In the genomic region with DNA sequence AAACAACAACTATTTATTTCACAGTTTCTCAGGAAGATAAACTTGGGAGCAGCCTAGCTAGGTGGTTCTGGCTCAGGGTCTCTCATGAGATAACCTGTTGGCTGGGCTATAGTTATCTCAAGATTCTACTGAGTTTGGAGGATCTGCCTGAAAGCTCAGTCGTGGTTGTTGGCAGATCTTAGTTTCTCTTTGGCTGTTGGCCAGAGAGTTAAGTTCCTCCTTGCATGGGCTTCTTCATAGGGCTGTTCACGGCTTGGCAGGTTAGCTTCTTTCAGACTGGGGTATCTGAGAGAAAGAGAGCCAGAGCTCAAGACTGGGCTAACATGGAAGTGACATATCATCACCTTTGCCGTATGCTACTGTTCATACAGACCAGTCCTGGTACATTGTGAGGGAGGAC, we compare ENCODE assay signal across 12 cellular contexts. TPM values are rescaled to one million over a fixed set of nuclear protein-coding genes. Genes with fewer than 3 reads are reported as not detected.
DNase-seq lines count a peak whose midpoint lies in the region; ATAC-seq and TF ChIP-seq lines count a peak whose summit lies in the region.
"Had no signal": no experiment of that assay in that cellular context is flagged by ENCODE, and none has a peak within 500 bp of the region (broad histone marks: within the 10 kb centered on the region; RNA-seq: fewer than 3 reads in every experiment).

No MANE protein-coding gene starts in this region.

- H3K36me3 ChIP-seq in A673 (ENCODE audit: insufficient read depth, low read length, poor library complexity, severe bottlenecking): peaks cover 37% of the 10 kb centered on the region

- BruUV-seq in A673 (replicated peaks; lab: Mats Ljungman, UMichigan): no TSS peak

- H3K27me3 ChIP-seq in A673 (replicated peaks; ENCODE audit: insufficient read depth, low read depth, low read length, poor library complexity): no peaks in the 10 kb centered on the region
- H3K27me3 ChIP-seq: adrenal gland had no signal

- H3K27ac ChIP-seq in A673 (ENCODE audit: low read depth, low read length, poor library complexity, severe bottlenecking): no peak overlapping the region
- H3K27ac ChIP-seq: adrenal gland had no signal

- no peaks in the 10 kb centered on the region for H3K4me1 ChIP-seq in A673 (ENCODE audit: insufficient read depth, low read length, poor library complexity, severe bottlenecking)

- H3K4me3 ChIP-seq in A673 (ENCODE audit: low read depth, low read length, poor library complexity, severe bottlenecking): no peak overlapping the region
- H3K4me3 ChIP-seq: adrenal gland had no signal

- intact Hi-C loops in A673 (cut with micrococcal nuclease; ENCODE audit: unreplicated experiment): no loop called here

- H3K9me3 Mint-ChIP-seq in WTC11: peaks cover 5% of the 10 kb centered on the region
- no peaks in the 10 kb centered on the region for H3K9me3 Mint-ChIP-seq in activated naive CD4-positive, alpha-beta T cell treated with anti-CD3 and anti-CD28 coated beads, Interleukin-2, amount 50 U/mL, for 72 hours
- H3K9me3 Mint-ChIP-seq: activated CD4-positive, alpha-beta memory T cell treated with anti-CD3 and anti-CD28 coated beads for 36 hours had no signal

- H3K27me3 Mint-ChIP-seq in WTC11 (ENCODE audit: low read depth): no peaks in the 10 kb centered on the region
- H3K27me3 Mint-ChIP-seq: activated CD4-positive, alpha-beta memory T cell treated with anti-CD3 and anti-CD28 coated beads for 36 hours had no signal

- peaks cover 26% of the 10 kb centered on the region for H3K36me3 Mint-ChIP-seq in WTC11
- peaks cover 9 to 28% of the 10 kb centered on the region in 2 donors for H3K36me3 Mint-ChIP-seq in activated naive CD4-positive, alpha-beta T cell treated with anti-CD3 and anti-CD28 coated beads, Interleukin-2, amount 50 U/mL, for 72 hours

- TF ChIP-seq CTCF in A673 (conservative IDR thresholded peaks at IDR 0.05; ENCODE audit: low read depth, low read length) (no peak), WTC11 (IDR thresholded peaks at IDR 0.05) (no peak)

- POLR2A ChIA-PET in A673 (lab: Charles Lee; ENCODE audit: low non-redundant PET): no interaction called here
- POLR2A ChIA-PET in WTC11 (lab: Charles Lee): no interaction called here

- no peaks in the 10 kb centered on the region for H3K9me3 ChIP-seq in A673 (ENCODE audit: low read depth, low read length, poor library complexity, severe bottlenecking)

- CTCF ChIA-PET in A673 (lab: Charles Lee): interaction anchor here (0.6 kb wide), 1 partner anchor 38 kb away, joined by 3 read pairs; no protein-coding TSS in a partner anchor
- CTCF ChIA-PET in WTC11 (lab: Charles Lee): interaction anchor here (1.3 kb wide), 1 partner anchor 29 kb away, joined by 4 read pairs; the partner anchor contains the start of gene SEC24B

- peak; percentile 80 for ATAC-seq in GM19023 (IDR thresholded peaks at IDR 0.05; ENCODE audit: unreplicated experiment)
- ATAC-seq in HG02938 (IDR thresholded peaks at IDR 0.05; ENCODE audit: unreplicated experiment): peak; percentile 75
- ATAC-seq in WTC11: no peak
- ATAC-seq in activated naive CD4-positive, alpha-beta T cell treated with anti-CD3 and anti-CD28 coated beads, Interleukin-2, amount 50 U/mL, for 72 hours: no peak

- peaks cover 20% of the 10 kb centered on the region for H3K4me1 Mint-ChIP-seq in WTC11

- no peak overlapping the region for H3K4me3 Mint-ChIP-seq in WTC11
- H3K4me3 Mint-ChIP-seq: activated CD4-positive, alpha-beta memory T cell treated with anti-CD3 and anti-CD28 coated beads for 36 hours; neural crest cell had no signal

- peak overlapping the region; percentile 39; the same call in 1 of the 2 replicates for H3K27ac Mint-ChIP-seq in WTC11
- peak overlapping the region in 1 of 2 donors; percentile 50 for H3K27ac Mint-ChIP-seq in activated naive CD4-positive, alpha-beta T cell treated with anti-CD3 and anti-CD28 coated beads, Interleukin-2, amount 50 U/mL, for 72 hours
- H3K27ac Mint-ChIP-seq: activated CD4-positive, alpha-beta memory T cell treated with anti-CD3 and anti-CD28 coated beads for 36 hours had no signal

- DNase-seq in A673 (ENCODE audit: low spot score) (peak; percentile 12), WTC11 (ENCODE audit: low spot score) (no peak), NCI-H345 treated with DMSO at 0.1 percent for 48 hours (lab: John Stamatoyannopoulos, UW; ENCODE audit: unreplicated experiment) (no peak)
- no peak for DNase-seq in activated naive CD4-positive, alpha-beta T cell treated with anti-CD3 and anti-CD28 coated beads, Interleukin-2, amount 50 U/mL, for 72 hours (ENCODE audit: low spot score in 2 of 2)
- DNase-seq in stimulated activated CD4-positive, alpha-beta T cell treated with anti-CD3 and anti-CD28 coated beads, Interleukin-4, amount 100 ng/mL, for 24 hours: no peak
- no peak for DNase-seq in activated effector memory CD4-positive, alpha-beta T cell treated with Interleukin-2 at 50 U/mL for 16 hours
- DNase-seq: activated CD4-positive, alpha-beta memory T cell treated with anti-CD3 and anti-CD28 coated beads for 36 hours; NCI-H345 had no signal

TF ChIP-seq in WTC11, 78 proteins besides CTCF, POLR2A, EP300 and RAD21:
- TF ChIP-seq PRRX2 (CRISPR knock-in tag; IDR thresholded peaks at IDR 0.05) (no peak), IRF2 (CRISPR knock-in tag; IDR thresholded peaks at IDR 0.05; ENCODE audit: borderline replicate concordance, low read depth) (no peak), ZNF263 (CRISPR knock-in tag; IDR thresholded peaks at IDR 0.05; ENCODE audit: low read depth) (no peak)
- TF ChIP-seq, protein P1, sequence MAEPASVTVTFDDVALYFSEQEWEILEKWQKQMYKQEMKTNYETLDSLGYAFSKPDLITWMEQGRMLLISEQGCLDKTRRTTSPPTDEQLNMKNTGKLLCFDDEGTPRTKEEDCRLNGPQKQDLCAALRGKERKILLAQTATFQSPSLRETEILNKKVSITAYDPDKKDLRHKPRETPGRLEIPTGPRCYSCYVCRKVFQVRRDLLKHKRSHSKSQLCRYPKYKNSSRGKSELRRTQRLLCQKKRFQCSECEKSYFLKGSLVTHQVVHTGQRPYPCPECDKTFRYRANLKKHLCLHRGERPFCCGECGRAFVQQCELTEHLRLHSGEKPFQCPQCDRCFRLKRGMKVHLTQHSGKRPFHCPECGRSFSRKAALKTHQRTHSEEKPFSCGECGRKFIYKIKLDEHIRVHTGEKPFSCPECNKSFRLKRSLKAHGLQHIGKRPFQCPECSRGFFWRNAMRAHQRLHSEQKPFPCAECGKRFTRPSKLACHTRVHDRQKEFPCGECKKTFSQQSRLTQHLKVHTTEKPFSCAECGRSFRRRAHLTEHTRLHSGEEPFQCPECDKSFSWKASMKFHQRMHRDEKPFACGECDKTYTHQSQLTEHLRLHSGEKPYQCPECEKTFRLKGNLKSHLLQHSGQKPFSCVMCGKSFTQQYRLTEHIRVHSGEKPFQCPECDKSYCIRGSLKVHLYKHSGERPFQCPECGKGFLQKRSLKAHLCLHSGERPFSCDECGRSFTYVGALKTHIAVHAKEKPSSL (CRISPR knock-in tag; conservative IDR thresholded peaks at IDR 0.05): no peak

RNA-seq across cellular contexts. Expression of gene SEC24B, which starts 28.7 kb away (rescaled TPM):
- 39.3 and 39.6 TPM in 2 replicates for total RNA-seq in A673 (2021)
- total RNA-seq in WTC11 (2021): 21.6 to 24.0 TPM (median 22.4 TPM) in 3 replicates
- 10 to 100 TPM; 23.5 to 29.4 TPM for total RNA-seq in activated naive CD4-positive, alpha-beta T cell treated with anti-CD3 and anti-CD28 coated beads, Interleukin-2, amount 50 U/mL, for 72 hours

Comparison
In these comparisons a context has a peak if more than half of its experiments do, and no peak if none do; other contexts are left out.
1. ATAC-seq: peak in GM19023 (single experiment) and HG02938 (single experiment); none in WTC11 (single experiment) and activated naive CD4-positive, alpha-beta T cell treated with anti-CD3 and anti-CD28 coated beads, Interleukin-2, amount 50 U/mL, for 72 hours (0 of 2).